In genomic region chr5:67306997-67307580, GRCh38 we compare ENCODE assay signal across 23 cellular contexts.
DNase-seq lines count a peak whose midpoint lies in the region; ATAC-seq and TF ChIP-seq lines count a peak whose summit lies in the region.
"Had no signal": no experiment of that assay in that cellular context is flagged by ENCODE, and none has a peak within 500 bp of the region (broad histone marks: within the 10 kb centered on the region; RNA-seq: fewer than 3 reads in every experiment).

No MANE protein-coding gene starts in this region.

- H3K79me2 ChIP-seq in smooth muscle cell (ENCODE audit: low read depth), result no peaks in the 10 kb centered on the region

- H3K27ac ChIP-seq in smooth muscle cell (ENCODE audit: low read depth), result peak overlapping the region; percentile 59
- H3K27ac ChIP-seq in ascending aorta, result no peak overlapping the region
- H3K27ac ChIP-seq: SJSA1, testis had no signal

- H3K36me3 ChIP-seq in smooth muscle cell (ENCODE audit: low read depth) (no peaks in the 10 kb centered on the region), ascending aorta (no peaks in the 10 kb centered on the region)
- H3K36me3 ChIP-seq: right atrium auricular region, SJSA1 had no signal

- H3K9me3 ChIP-seq in smooth muscle cell (replicated peaks; ENCODE audit: low read depth) (no peaks in the 10 kb centered on the region), ascending aorta (no peaks in the 10 kb centered on the region)
- H3K9me3 ChIP-seq: right atrium auricular region, SJSA1, testis had no signal

- H2AFZ ChIP-seq in smooth muscle cell (ENCODE audit: low read depth), result peak overlapping the region; percentile 24
- H2AFZ ChIP-seq: GM23338 had no signal

- intact Hi-C loops in ascending aorta (cut with DNase I), result no loop called here

- H3F3A ChIP-seq in smooth muscle cell (ENCODE audit: low read depth), result peaks cover 11% of the 10 kb centered on the region

- DNase-seq in GM04503 (ENCODE audit: low read depth) (peak; percentile 40), astrocyte of the cerebellum (ENCODE audit: low read depth) (peak; percentile 16), foreskin melanocyte (peak; percentile 97), smooth muscle cell (lab: John Stamatoyannopoulos, UW; ENCODE audit: unreplicated experiment) (no peak), CD1c-positive myeloid dendritic cell (ENCODE audit: extremely low spot score) (no peak), ascending aorta (ENCODE audit: low spot score in 2 of 2) (no peak)
- DNase-seq: activated CD8-positive, alpha-beta T cell treated with anti-CD3 and anti-CD28 coated beads for 36 hours; activated naive CD4-positive, alpha-beta T cell treated with anti-CD3 and anti-CD28 coated beads, Interleukin-2, amount 10 ng/mL, durations not matched to agents 7 days and 5 days; activated T-cell treated with anti-CD3 and anti-CD28 coated beads, Interleukin-2, amount 50 U/mL, for 4 hours; cortex of kidney; GF-D8; left ventricle myocardium superior; NCI-H1417 treated with DMSO at 0.1 percent for 48 hours; NCI-H748 treated with DMSO at 0.1 percent for 48 hours; nucleus accumbens; PC-3; T-helper 9 cell; testis had no signal

- H3K27me3 ChIP-seq in smooth muscle cell (ENCODE audit: low read depth) (no peaks in the 10 kb centered on the region), ascending aorta (no peaks in the 10 kb centered on the region)
- H3K27me3 ChIP-seq: right atrium auricular region, SJSA1, testis had no signal

- no peaks in the 10 kb centered on the region for H4K20me1 ChIP-seq in smooth muscle cell (ENCODE audit: low read depth)

- in situ Hi-C loops in astrocyte of the cerebellum (cut with HindIII; ENCODE audit: low sequenced_read_pairs), result no loop called here

- TF ChIP-seq CTCF in astrocyte of the cerebellum (IDR thresholded peaks at IDR 0.05; ENCODE audit: low read depth, low read length, missing control alignments) (no peak), smooth muscle cell (IDR thresholded peaks at IDR 0.05; ENCODE audit: borderline replicate concordance, insufficient read depth, poor library complexity, severe bottlenecking) (no peak), ascending aorta (IDR thresholded peaks at IDR 0.05) (no peak)

- H3K4me2 ChIP-seq in smooth muscle cell, result peak overlapping the region; percentile 6
- H3K4me2 ChIP-seq: GM23338 had no signal

- no peak overlapping the region for H3K9ac ChIP-seq in smooth muscle cell (ENCODE audit: low read depth)

- H3K4me3 ChIP-seq in astrocyte of the cerebellum (ENCODE audit: low read depth, low read length) (no peak overlapping the region), smooth muscle cell (no peak overlapping the region), ascending aorta (no peak overlapping the region)
- H3K4me3 ChIP-seq: GM12878, GM23338, right atrium auricular region, SJSA1, testis had no signal

- H3K4me1 ChIP-seq in smooth muscle cell (ENCODE audit: low read depth) (peaks cover 8% of the 10 kb centered on the region), ascending aorta (peaks cover 7 to 17% of the 10 kb centered on the region in 2 donors)
- H3K4me1 ChIP-seq: testis had no signal

- 34% methylated on average over 4 of the region's 4 CpGs for WGBS in smooth muscle cell (ENCODE audit: low lambda C conversion rate)

- no peak for ATAC-seq in HG02763 (IDR thresholded peaks at IDR 0.05; ENCODE audit: unreplicated experiment)
- ATAC-seq: activated T-cell treated with anti-CD3 and anti-CD28 coated beads, Interleukin-2, amount 50 U/mL, for 4 hours; GM23338; PC-3 had no signal

Comparison
In these comparisons a context has a peak if more than half of its experiments do, and no peak if none do; other contexts are left out.
1. DNase-seq: peak in GM04503 (single experiment), astrocyte of the cerebellum (single experiment) and foreskin melanocyte (single experiment); none in smooth muscle cell (single experiment), CD1c-positive myeloid dendritic cell (single experiment) and ascending aorta (0 of 2).